ENCODE assay signal across 21 cellular contexts in the genomic region with DNA sequence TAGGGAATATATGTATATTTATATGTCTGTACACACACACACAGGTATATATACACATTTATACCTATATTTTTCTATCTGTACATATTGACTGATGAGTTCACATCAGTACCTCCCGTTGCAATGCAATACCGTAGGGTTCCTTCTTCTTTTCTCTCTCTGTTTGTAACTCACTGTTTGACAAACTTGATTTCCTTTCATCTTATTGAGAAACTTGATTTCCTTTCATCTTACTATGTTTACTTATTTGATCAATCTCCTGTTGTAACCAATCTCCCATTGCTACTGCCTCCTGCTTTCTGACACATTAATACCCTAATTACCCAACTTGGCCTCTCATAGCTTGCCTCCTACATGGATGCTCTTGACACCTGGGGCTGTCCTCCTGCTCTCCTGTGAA.
"Had no signal": no experiment of that assay in that cellular context is flagged by ENCODE, and none has a peak within 500 bp of the region (broad histone marks: within the 10 kb centered on the region; RNA-seq: fewer than 3 reads in every experiment).

No MANE protein-coding gene starts in this region.

- H3K27ac ChIP-seq: left lung, pancreas, testis, upper lobe of left lung had no signal

- H3K9me3 ChIP-seq: left lung, pancreas, testis, upper lobe of left lung had no signal

- DNase-seq: activated CD4-positive, alpha-beta T cell treated with anti-CD3 and anti-CD28 coated beads for 36 hours; activated CD4-positive, alpha-beta T cell treated with anti-CD3 and anti-CD28 coated beads, Interleukin-2, amount 50 U/mL, for 4 hours; activated CD8-positive, alpha-beta memory T cell treated with anti-CD3 and anti-CD28 coated beads for 24 hours; activated CD8-positive, alpha-beta memory T cell treated with anti-CD3 and anti-CD28 coated beads, Interleukin-2, amount 50 U/mL, for 4 hours; activated naive CD8-positive, alpha-beta T cell treated with anti-CD3 and anti-CD28 coated beads, Interleukin-2, amount 10 ng/mL, durations not matched to agents 7 days and 5 days; activated T-cell treated with anti-CD3 and anti-CD28 coated beads, Interleukin-2, amount 50 U/mL, for 24 hours; amygdala; cerebellar nuclear complex; cortex of kidney; immature natural killer cell; left lung; pancreas; right cardiac atrium; stimulated activated CD4-positive, alpha-beta T cell treated with anti-CD3 and anti-CD28 coated beads, Interleukin-12 subunit alpha, Interleukin-12 subunit beta, amount 100 ng/mL, for 4 hours; stimulated activated CD4-positive, alpha-beta T cell treated with anti-CD3 and anti-CD28 coated beads, Interleukin-4, amount 100 ng/mL, for 4 hours; T1000; testis; upper lobe of left lung had no signal

- H3K27me3 ChIP-seq: left lung, pancreas, testis, upper lobe of left lung had no signal

- H3K4me3 Mint-ChIP-seq: activated CD4-positive, alpha-beta T cell treated with anti-CD3 and anti-CD28 coated beads for 36 hours; activated naive CD8-positive, alpha-beta T cell treated with anti-CD3 and anti-CD28 coated beads, Interleukin-2, amount 10 ng/mL, durations not matched to agents 7 days and 5 days; activated T-cell treated with anti-CD3 and anti-CD28 coated beads, Interleukin-2, amount 50 U/mL, for 24 hours; activated T-helper 17 cell treated with anti-CD3 and anti-CD28 coated beads, Interleukin-2, amount 50 U/mL, for 72 hours; immature natural killer cell; natural killer cell treated with Interleukin-12 subunit alpha and Interleukin-12 subunit beta and Interleukin-15 and Interleukin-18, amount 100 ng/mL, for 72 hours; WTC11 had no signal

- H3K4me3 ChIP-seq: left lung, pancreas, testis, upper lobe of left lung had no signal

- H3K36me3 Mint-ChIP-seq: immature natural killer cell; natural killer cell treated with Interleukin-12 subunit alpha and Interleukin-12 subunit beta and Interleukin-15 and Interleukin-18, amount 100 ng/mL, for 72 hours; WTC11 had no signal

- H3K27ac Mint-ChIP-seq: activated CD4-positive, alpha-beta T cell treated with anti-CD3 and anti-CD28 coated beads for 36 hours; activated naive CD8-positive, alpha-beta T cell treated with anti-CD3 and anti-CD28 coated beads, Interleukin-2, amount 10 ng/mL, durations not matched to agents 7 days and 5 days; activated T-cell treated with anti-CD3 and anti-CD28 coated beads, Interleukin-2, amount 50 U/mL, for 24 hours; activated T-helper 17 cell treated with anti-CD3 and anti-CD28 coated beads, Interleukin-2, amount 50 U/mL, for 72 hours had no signal

- ATAC-seq: activated CD4-positive, alpha-beta T cell treated with anti-CD3 and anti-CD28 coated beads for 36 hours; activated T-helper 17 cell treated with anti-CD3 and anti-CD28 coated beads, Interleukin-2, amount 50 U/mL, for 72 hours; left lung; natural killer cell treated with Interleukin-12 subunit alpha and Interleukin-12 subunit beta and Interleukin-15 and Interleukin-18, amount 100 ng/mL, for 72 hours; pancreas; WTC11 had no signal

- H3K9me3 Mint-ChIP-seq: activated naive CD8-positive, alpha-beta T cell treated with anti-CD3 and anti-CD28 coated beads, Interleukin-2, amount 10 ng/mL, durations not matched to agents 7 days and 5 days; activated T-cell treated with anti-CD3 and anti-CD28 coated beads, Interleukin-2, amount 50 U/mL, for 24 hours; activated T-helper 17 cell treated with anti-CD3 and anti-CD28 coated beads, Interleukin-2, amount 50 U/mL, for 72 hours; immature natural killer cell; natural killer cell treated with Interleukin-12 subunit alpha and Interleukin-12 subunit beta and Interleukin-15 and Interleukin-18, amount 100 ng/mL, for 72 hours; WTC11 had no signal

- H3K27me3 Mint-ChIP-seq: activated CD4-positive, alpha-beta T cell treated with anti-CD3 and anti-CD28 coated beads for 36 hours; activated naive CD8-positive, alpha-beta T cell treated with anti-CD3 and anti-CD28 coated beads, Interleukin-2, amount 10 ng/mL, durations not matched to agents 7 days and 5 days; activated T-cell treated with anti-CD3 and anti-CD28 coated beads, Interleukin-2, amount 50 U/mL, for 24 hours; activated T-helper 17 cell treated with anti-CD3 and anti-CD28 coated beads, Interleukin-2, amount 50 U/mL, for 72 hours; natural killer cell treated with Interleukin-12 subunit alpha and Interleukin-12 subunit beta and Interleukin-15 and Interleukin-18, amount 100 ng/mL, for 72 hours had no signal

- H3K36me3 ChIP-seq: left lung, pancreas, upper lobe of left lung had no signal
